Comparison of ENCODE assay signal across 13 cellular contexts in the genomic region with DNA sequence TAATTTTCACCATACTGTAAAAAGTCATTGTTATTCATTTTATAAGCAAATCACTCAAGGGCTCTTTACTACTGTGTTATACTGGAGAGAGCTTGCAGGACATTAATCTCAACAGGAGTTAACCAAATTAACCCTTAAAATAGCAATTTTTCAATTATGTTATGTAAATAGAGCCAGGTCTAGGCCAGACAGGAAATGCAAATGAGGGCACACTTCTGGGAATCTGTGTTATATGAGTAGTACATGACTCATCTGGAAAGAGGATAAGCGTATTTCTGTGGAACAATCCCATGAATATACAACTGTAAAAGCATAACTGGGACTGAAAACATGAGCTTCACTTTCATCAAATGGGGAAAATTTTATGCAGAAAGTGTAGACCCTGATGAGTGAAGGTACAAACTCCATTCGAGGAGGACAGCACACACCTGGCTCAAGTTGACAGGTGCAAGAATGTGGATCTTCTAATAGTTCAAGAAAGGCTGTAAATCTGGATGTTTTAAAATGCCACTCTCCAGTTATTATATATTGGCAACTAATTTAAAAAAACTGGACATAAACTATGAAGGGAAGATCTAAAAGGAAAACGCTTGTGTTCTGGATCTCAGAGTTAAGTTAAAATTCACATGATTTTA.
DNase-seq lines count a peak whose midpoint lies in the region; ATAC-seq and TF ChIP-seq lines count a peak whose summit lies in the region.
"Had no signal": no experiment of that assay in that cellular context is flagged by ENCODE, and none has a peak within 500 bp of the region (broad histone marks: within the 10 kb centered on the region; RNA-seq: fewer than 3 reads in every experiment).

No MANE protein-coding gene starts in this region.

- BruUV-seq in PC-9 (replicated peaks; lab: Mats Ljungman, UMichigan), result no TSS peak

- no peaks in the 10 kb centered on the region for H3K36me3 ChIP-seq in PC-9 (ENCODE audit: low read depth)
- H3K36me3 ChIP-seq: tibial artery had no signal

- CTCF ChIA-PET in PC-9 (lab: Charles Lee), result no interaction called here

- H3F3A ChIP-seq in PC-9 (ENCODE audit: insufficient read depth, low read depth), result peaks cover 14% of the 10 kb centered on the region

- H4K20me1 ChIP-seq in PC-9 (ENCODE audit: insufficient read depth), result no peaks in the 10 kb centered on the region

- H3K79me2 ChIP-seq in PC-9 (ENCODE audit: low read depth), result no peaks in the 10 kb centered on the region

- peaks cover 29% of the 10 kb centered on the region for H3K4me1 ChIP-seq in PC-9 (replicated peaks; ENCODE audit: insufficient read depth)

- H3K4me3 ChIP-seq in PC-9 (no peak overlapping the region), fibroblast of mammary gland (ENCODE audit: control insufficient read depth, low read depth, low read length) (no peak overlapping the region)
- H3K4me3 ChIP-seq: tibial artery had no signal

- 0 out of 2 replicates have a peak overlapping the region, but pooled peaks have one; percentile 4 for H3K27ac ChIP-seq in PC-9
- H3K27ac ChIP-seq: tibial artery had no signal

- POLR2A ChIA-PET in PC-9 (lab: Charles Lee; ENCODE audit: unreplicated experiment), result interaction anchor here (0.6 to 0.7 kb wide), 2 partner anchors 191 to 1579 kb away, joined by 3 read pairs; no protein-coding TSS in a partner anchor

- intact Hi-C loops in PC-9 (cut with micrococcal nuclease; ENCODE audit: unreplicated experiment), result no loop called here

- H3K4me2 ChIP-seq in PC-9, result peak overlapping the region; percentile 7

- DNase-seq in stimulated activated CD4-positive, alpha-beta T cell treated with anti-CD3 and anti-CD28 coated beads, Interleukin-15, amount 100 ng/mL, for 24 hours, result peak; percentile 27
- DNase-seq in stimulated activated CD4-positive, alpha-beta T cell treated with anti-CD3 and anti-CD28 coated beads, Interleukin-4, amount 100 ng/mL, for 4 hours, result no peak
- peak in 1 of 2 experiments; percentile 55 for DNase-seq in PC-9
- peak; percentile 84 for DNase-seq in fibroblast of mammary gland (ENCODE audit: low read depth)
- DNase-seq in G401 (ENCODE audit: low spot score), result no peak
- no peak for DNase-seq in SIG-M5 (lab: John Stamatoyannopoulos, UW)
- DNase-seq in SKM-1 treated with dmso at 0.1 percent for 144 hours (lab: John Stamatoyannopoulos, UW; ENCODE audit: unreplicated experiment), result no peak
- DNase-seq: activated CD4-positive, alpha-beta memory T cell treated with anti-CD3 and anti-CD28 coated beads, Interleukin-2, amount 10 ng/mL, durations not matched to agents 7 days and 5 days; Caco-2; midbrain; NCI-H510A treated with DMSO at 0.1 percent for 48 hours; tibial artery had no signal

- no peaks in the 10 kb centered on the region for H3K27me3 ChIP-seq in PC-9 (ENCODE audit: insufficient read depth, low read depth)
- H3K27me3 ChIP-seq: tibial artery had no signal

- H3K9me2 ChIP-seq in PC-9 (ENCODE audit: insufficient read depth), result no peaks in the 10 kb centered on the region

- no peak overlapping the region for H2AFZ ChIP-seq in PC-9

- ATAC-seq in HG03378 (IDR thresholded peaks at IDR 0.05; ENCODE audit: unreplicated experiment), result no peak

- in situ Hi-C loops in G401 (cut with HindIII; ENCODE audit: low sequenced_read_pairs), result no loop called here

- H3K9me3 ChIP-seq in PC-9 (ENCODE audit: insufficient read depth, low read depth), result no peaks in the 10 kb centered on the region
- H3K9me3 ChIP-seq: Caco-2, tibial artery had no signal

- TF ChIP-seq CTCF in PC-9 (conservative IDR thresholded peaks at IDR 0.05), result no peak
- TF ChIP-seq CTCF in fibroblast of mammary gland (conservative IDR thresholded peaks at IDR 0.05; ENCODE audit: control insufficient read depth, insufficient read depth, low read depth, low read length), result no peak

Comparison
In these comparisons a context has a peak if more than half of its experiments do, and no peak if none do; other contexts are left out.
1. DNase-seq: peak in stimulated activated CD4-positive, alpha-beta T cell treated with anti-CD3 and anti-CD28 coated beads, Interleukin-15, amount 100 ng/mL, for 24 hours (single experiment) and fibroblast of mammary gland (single experiment); none in stimulated activated CD4-positive, alpha-beta T cell treated with anti-CD3 and anti-CD28 coated beads, Interleukin-4, amount 100 ng/mL, for 4 hours (0 of 2), G401 (single experiment), SIG-M5 (single experiment) and SKM-1 treated with dmso at 0.1 percent for 144 hours (single experiment).